1 cellular context compared by ENCODE assay signal in the genomic region with DNA sequence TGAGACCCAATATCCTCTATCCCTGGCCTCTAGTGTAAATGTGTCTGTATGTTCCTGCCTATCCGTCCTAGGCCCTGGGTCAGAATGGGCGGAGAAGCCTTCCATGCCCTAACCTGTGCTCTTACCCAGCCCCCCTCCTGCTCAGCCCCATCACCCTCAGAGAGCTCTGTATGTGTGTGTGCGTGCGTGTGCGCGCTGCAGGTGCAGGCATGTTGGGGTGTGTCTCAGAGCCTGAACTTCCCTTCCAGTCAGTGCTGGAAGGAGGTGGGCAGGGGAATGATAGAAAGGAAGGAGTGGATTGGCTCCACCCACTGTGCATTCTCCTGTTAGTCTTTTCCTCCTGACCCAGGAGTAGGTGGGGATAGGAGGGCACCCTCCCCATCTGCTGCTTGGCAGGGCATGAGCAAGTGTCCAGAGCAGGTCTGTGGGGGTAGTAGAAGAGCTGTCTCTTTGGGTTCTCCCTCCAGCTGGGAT.
TF ChIP-seq lines count a peak whose summit lies in the region.

No MANE protein-coding gene starts in this region.

TF ChIP-seq in H1, 55 proteins besides CTCF, POLR2A, EP300 and RAD21:
- TF ChIP-seq, protein P1, sequence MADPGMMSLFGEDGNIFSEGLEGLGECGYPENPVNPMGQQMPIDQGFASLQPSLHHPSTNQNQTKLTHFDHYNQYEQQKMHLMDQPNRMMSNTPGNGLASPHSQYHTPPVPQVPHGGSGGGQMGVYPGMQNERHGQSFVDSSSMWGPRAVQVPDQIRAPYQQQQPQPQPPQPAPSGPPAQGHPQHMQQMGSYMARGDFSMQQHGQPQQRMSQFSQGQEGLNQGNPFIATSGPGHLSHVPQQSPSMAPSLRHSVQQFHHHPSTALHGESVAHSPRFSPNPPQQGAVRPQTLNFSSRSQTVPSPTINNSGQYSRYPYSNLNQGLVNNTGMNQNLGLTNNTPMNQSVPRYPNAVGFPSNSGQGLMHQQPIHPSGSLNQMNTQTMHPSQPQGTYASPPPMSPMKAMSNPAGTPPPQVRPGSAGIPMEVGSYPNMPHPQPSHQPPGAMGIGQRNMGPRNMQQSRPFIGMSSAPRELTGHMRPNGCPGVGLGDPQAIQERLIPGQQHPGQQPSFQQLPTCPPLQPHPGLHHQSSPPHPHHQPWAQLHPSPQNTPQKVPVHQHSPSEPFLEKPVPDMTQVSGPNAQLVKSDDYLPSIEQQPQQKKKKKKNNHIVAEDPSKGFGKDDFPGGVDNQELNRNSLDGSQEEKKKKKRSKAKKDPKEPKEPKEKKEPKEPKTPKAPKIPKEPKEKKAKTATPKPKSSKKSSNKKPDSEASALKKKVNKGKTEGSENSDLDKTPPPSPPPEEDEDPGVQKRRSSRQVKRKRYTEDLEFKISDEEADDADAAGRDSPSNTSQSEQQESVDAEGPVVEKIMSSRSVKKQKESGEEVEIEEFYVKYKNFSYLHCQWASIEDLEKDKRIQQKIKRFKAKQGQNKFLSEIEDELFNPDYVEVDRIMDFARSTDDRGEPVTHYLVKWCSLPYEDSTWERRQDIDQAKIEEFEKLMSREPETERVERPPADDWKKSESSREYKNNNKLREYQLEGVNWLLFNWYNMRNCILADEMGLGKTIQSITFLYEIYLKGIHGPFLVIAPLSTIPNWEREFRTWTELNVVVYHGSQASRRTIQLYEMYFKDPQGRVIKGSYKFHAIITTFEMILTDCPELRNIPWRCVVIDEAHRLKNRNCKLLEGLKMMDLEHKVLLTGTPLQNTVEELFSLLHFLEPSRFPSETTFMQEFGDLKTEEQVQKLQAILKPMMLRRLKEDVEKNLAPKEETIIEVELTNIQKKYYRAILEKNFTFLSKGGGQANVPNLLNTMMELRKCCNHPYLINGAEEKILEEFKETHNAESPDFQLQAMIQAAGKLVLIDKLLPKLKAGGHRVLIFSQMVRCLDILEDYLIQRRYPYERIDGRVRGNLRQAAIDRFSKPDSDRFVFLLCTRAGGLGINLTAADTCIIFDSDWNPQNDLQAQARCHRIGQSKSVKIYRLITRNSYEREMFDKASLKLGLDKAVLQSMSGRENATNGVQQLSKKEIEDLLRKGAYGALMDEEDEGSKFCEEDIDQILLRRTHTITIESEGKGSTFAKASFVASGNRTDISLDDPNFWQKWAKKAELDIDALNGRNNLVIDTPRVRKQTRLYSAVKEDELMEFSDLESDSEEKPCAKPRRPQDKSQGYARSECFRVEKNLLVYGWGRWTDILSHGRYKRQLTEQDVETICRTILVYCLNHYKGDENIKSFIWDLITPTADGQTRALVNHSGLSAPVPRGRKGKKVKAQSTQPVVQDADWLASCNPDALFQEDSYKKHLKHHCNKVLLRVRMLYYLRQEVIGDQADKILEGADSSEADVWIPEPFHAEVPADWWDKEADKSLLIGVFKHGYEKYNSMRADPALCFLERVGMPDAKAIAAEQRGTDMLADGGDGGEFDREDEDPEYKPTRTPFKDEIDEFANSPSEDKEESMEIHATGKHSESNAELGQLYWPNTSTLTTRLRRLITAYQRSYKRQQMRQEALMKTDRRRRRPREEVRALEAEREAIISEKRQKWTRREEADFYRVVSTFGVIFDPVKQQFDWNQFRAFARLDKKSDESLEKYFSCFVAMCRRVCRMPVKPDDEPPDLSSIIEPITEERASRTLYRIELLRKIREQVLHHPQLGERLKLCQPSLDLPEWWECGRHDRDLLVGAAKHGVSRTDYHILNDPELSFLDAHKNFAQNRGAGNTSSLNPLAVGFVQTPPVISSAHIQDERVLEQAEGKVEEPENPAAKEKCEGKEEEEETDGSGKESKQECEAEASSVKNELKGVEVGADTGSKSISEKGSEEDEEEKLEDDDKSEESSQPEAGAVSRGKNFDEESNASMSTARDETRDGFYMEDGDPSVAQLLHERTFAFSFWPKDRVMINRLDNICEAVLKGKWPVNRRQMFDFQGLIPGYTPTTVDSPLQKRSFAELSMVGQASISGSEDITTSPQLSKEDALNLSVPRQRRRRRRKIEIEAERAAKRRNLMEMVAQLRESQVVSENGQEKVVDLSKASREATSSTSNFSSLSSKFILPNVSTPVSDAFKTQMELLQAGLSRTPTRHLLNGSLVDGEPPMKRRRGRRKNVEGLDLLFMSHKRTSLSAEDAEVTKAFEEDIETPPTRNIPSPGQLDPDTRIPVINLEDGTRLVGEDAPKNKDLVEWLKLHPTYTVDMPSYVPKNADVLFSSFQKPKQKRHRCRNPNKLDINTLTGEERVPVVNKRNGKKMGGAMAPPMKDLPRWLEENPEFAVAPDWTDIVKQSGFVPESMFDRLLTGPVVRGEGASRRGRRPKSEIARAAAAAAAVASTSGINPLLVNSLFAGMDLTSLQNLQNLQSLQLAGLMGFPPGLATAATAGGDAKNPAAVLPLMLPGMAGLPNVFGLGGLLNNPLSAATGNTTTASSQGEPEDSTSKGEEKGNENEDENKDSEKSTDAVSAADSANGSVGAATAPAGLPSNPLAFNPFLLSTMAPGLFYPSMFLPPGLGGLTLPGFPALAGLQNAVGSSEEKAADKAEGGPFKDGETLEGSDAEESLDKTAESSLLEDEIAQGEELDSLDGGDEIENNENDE (IDR thresholded peaks at IDR 0.05; ENCODE audit: insufficient replicate concordance, low read length), result no peak
- TF ChIP-seq ZNF274 (IDR thresholded peaks at IDR 0.05; ENCODE audit: borderline replicate concordance, extremely low read depth, low read length) (no peak), TBP (IDR thresholded peaks at IDR 0.05; ENCODE audit: low read depth, low read length) (no peak), TAF1 (IDR thresholded peaks at IDR 0.05; ENCODE audit: low read depth, low read length) (no peak), KDM4A (IDR thresholded peaks at IDR 0.05; ENCODE audit: low read depth, low read length, severe bottlenecking) (no peak), PHF8 (conservative IDR thresholded peaks at IDR 0.05; ENCODE audit: low read depth, low read length) (no peak), YY1 (IDR thresholded peaks at IDR 0.05; ENCODE audit: low read depth, low read length) (no peak), SIN3A (conservative IDR thresholded peaks at IDR 0.05 in 1 of 2, IDR thresholded peaks at IDR 0.05 in 1 of 2; ENCODE audit: low read depth in 1 of 2, low read length in 2 of 2) (no peak), GTF2F1 (IDR thresholded peaks at IDR 0.05; ENCODE audit: borderline replicate concordance, low read depth, low read length) (no peak), KDM1A (IDR thresholded peaks at IDR 0.05; ENCODE audit: borderline replicate concordance, low read length) (no peak), CEBPB (IDR thresholded peaks at IDR 0.05; ENCODE audit: low read depth, low read length) (no peak), POLR2AphosphoS5 (IDR thresholded peaks at IDR 0.05; ENCODE audit: low read depth, low read length) (no peak), SP1 (IDR thresholded peaks at IDR 0.05; ENCODE audit: low read depth, low read length) (no peak), JUN (IDR thresholded peaks at IDR 0.05; ENCODE audit: low read depth, low read length) (no peak), CTBP2 (IDR thresholded peaks at IDR 0.05; ENCODE audit: borderline replicate concordance, insufficient read depth, insufficient read length, low read length) (no peak)
- TF ChIP-seq, protein P2, sequence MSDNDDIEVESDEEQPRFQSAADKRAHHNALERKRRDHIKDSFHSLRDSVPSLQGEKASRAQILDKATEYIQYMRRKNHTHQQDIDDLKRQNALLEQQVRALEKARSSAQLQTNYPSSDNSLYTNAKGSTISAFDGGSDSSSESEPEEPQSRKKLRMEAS (IDR thresholded peaks at IDR 0.05), result no peak
- TF ChIP-seq, protein P3, sequence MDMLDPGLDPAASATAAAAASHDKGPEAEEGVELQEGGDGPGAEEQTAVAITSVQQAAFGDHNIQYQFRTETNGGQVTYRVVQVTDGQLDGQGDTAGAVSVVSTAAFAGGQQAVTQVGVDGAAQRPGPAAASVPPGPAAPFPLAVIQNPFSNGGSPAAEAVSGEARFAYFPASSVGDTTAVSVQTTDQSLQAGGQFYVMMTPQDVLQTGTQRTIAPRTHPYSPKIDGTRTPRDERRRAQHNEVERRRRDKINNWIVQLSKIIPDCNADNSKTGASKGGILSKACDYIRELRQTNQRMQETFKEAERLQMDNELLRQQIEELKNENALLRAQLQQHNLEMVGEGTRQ (IDR thresholded peaks at IDR 0.05; ENCODE audit: low read length), result no peak
